ENCODE assay signal across 1 cellular context in genomic region chr11:74717211-74717997, GRCh38.
TF ChIP-seq lines count a peak whose summit lies in the region.

No MANE protein-coding gene starts in this region.

TF ChIP-seq in HepG2, 621 proteins besides CTCF, POLR2A, EP300 and RAD21:
- TF ChIP-seq GABPA (IDR thresholded peaks at IDR 0.05; ENCODE audit: low read depth, low read length) (no peak), GABPA (CRISPR knock-in tag; IDR thresholded peaks at IDR 0.05; ENCODE audit: low read depth) (no peak), ZKSCAN5 (CRISPR knock-in tag; IDR thresholded peaks at IDR 0.05) (no peak), NFE2L1 (CRISPR knock-in tag; IDR thresholded peaks at IDR 0.05; ENCODE audit: borderline replicate concordance) (no peak), RORA (CRISPR knock-in tag; IDR thresholded peaks at IDR 0.05) (no peak), MAZ (IDR thresholded peaks at IDR 0.05; ENCODE audit: borderline replicate concordance, low read depth, low read length) (no peak), MAZ (CRISPR knock-in tag; IDR thresholded peaks at IDR 0.05; ENCODE audit: low read depth) (no peak), KMT2A (CRISPR knock-in tag; IDR thresholded peaks at IDR 0.05) (no peak), ZSCAN9 (CRISPR knock-in tag; IDR thresholded peaks at IDR 0.05; ENCODE audit: borderline replicate concordance) (no peak), FUBP1 (CRISPR knock-in tag; IDR thresholded peaks at IDR 0.05; ENCODE audit: borderline replicate concordance) (no peak), RXRA (CRISPR knock-in tag; IDR thresholded peaks at IDR 0.05) (no peak), TRIM22 (IDR thresholded peaks at IDR 0.05) (no peak), ZNF431 (CRISPR knock-in tag; IDR thresholded peaks at IDR 0.05; ENCODE audit: borderline replicate concordance, low read depth) (no peak), ZNF678 (CRISPR knock-in tag; IDR thresholded peaks at IDR 0.05) (no peak)
